19 cellular contexts compared by ENCODE assay signal in the genomic region with DNA sequence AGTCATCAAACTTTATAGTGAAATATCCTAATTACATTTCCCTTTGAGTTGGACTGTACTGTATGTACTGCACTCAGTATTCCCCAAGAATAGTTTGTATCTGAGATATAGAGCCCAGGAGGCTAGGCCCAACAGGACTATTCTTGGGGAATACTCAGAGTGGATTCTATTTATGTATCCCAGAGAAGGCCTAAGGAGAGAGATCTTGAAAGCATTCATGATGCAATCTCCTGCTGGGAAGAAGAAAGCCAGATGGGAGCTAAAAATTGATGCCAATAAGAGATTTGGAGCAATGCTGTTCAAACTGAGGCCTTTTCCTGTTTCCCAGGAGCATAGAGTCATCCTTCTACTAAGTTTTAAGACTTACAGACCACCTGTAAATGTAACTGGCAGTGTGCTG.
DNase-seq lines count a peak whose midpoint lies in the region; ATAC-seq and TF ChIP-seq lines count a peak whose summit lies in the region.
"Had no signal": no experiment of that assay in that cellular context is flagged by ENCODE, and none has a peak within 500 bp of the region (broad histone marks: within the 10 kb centered on the region; RNA-seq: fewer than 3 reads in every experiment).

No MANE protein-coding gene starts in this region.

- peak overlapping the region; percentile 50 for H3K9ac ChIP-seq in mesenchymal stem cell (ENCODE audit: low read length)

- no peaks in the 10 kb centered on the region for H3K9me3 ChIP-seq in mesenchymal stem cell (ENCODE audit: control insufficient read depth, low read length)
- H3K9me3 ChIP-seq: ovary, right lobe of liver, thyroid gland had no signal

- no peak overlapping the region for H3K14ac ChIP-seq in mesenchymal stem cell (ENCODE audit: low read length in 2 of 2)

- no peak overlapping the region for H2BK5ac ChIP-seq in mesenchymal stem cell (ENCODE audit: low read depth, low read length, poor library complexity, severe bottlenecking)

- ATAC-seq in GM21717 (IDR thresholded peaks at IDR 0.05; ENCODE audit: unreplicated experiment), result no peak
- ATAC-seq: natural killer cell treated with Interleukin-12 subunit alpha and Interleukin-12 subunit beta and Interleukin-15 and Interleukin-18, amount 100 ng/mL, for 72 hours; right lobe of liver; stimulated activated memory B cell treated with anti-CD40 and anti-IgM and Interleukin-4, amounts not matched to agents 10 μg/mL and 1 μg/mL and 100 μg/mL, for 72 hours had no signal

- no peaks in the 10 kb centered on the region for H3K4me1 ChIP-seq in mesenchymal stem cell (ENCODE audit: control insufficient read depth, insufficient read depth, low read depth, low read length)
- H3K4me1 ChIP-seq: right lobe of liver, thyroid gland had no signal

- no peak overlapping the region for H3K4ac ChIP-seq in mesenchymal stem cell (ENCODE audit: low read depth in 1 of 2, low read length in 2 of 2)

- H3K4me2 ChIP-seq in mesenchymal stem cell (ENCODE audit: low read length, poor library complexity, severe bottlenecking), result no peak overlapping the region

- no peak overlapping the region for H2BK15ac ChIP-seq in mesenchymal stem cell (ENCODE audit: low read depth, poor library complexity, severe bottlenecking)

- no peak overlapping the region for H4K91ac ChIP-seq in mesenchymal stem cell (ENCODE audit: low read length)

- no peaks in the 10 kb centered on the region for H3K27me3 ChIP-seq in mesenchymal stem cell (ENCODE audit: control insufficient read depth in 1 of 2, insufficient read depth in 1 of 2, low read length in 2 of 2)
- H3K27me3 ChIP-seq: ovary, right lobe of liver, thyroid gland had no signal

- no peak overlapping the region for H2AFZ ChIP-seq in mesenchymal stem cell (ENCODE audit: low read depth, low read length)

- H3K27ac ChIP-seq in mesenchymal stem cell (ENCODE audit: low read length, poor library complexity, severe bottlenecking), result no peak overlapping the region
- H3K27ac ChIP-seq: ovary, right lobe of liver, thyroid gland had no signal

- H3K79me1 ChIP-seq in mesenchymal stem cell (replicated peaks; ENCODE audit: low read length, poor library complexity, severe bottlenecking), result no peaks in the 10 kb centered on the region

- no peak overlapping the region for H2BK12ac ChIP-seq in mesenchymal stem cell (ENCODE audit: low read length in 2 of 2)

- no peak overlapping the region for H3K23ac ChIP-seq in mesenchymal stem cell (ENCODE audit: low read length in 2 of 2)

- no peak overlapping the region for H4K8ac ChIP-seq in mesenchymal stem cell (ENCODE audit: low read length)

- no peak for TF ChIP-seq POLR2A in lower leg skin (IDR thresholded peaks at IDR 0.05)

- intact Hi-C loops in lower leg skin (cut with DNase I; ENCODE audit: low total_unique reads), result no loop called here

- H3K18ac ChIP-seq in mesenchymal stem cell (ENCODE audit: low read depth in 1 of 2, low read length in 2 of 2), result no peak overlapping the region

- no peak overlapping the region for H2BK120ac ChIP-seq in mesenchymal stem cell (ENCODE audit: low read depth, low read length)

- no peak overlapping the region for H2AK5ac ChIP-seq in mesenchymal stem cell (ENCODE audit: low read length, severe bottlenecking)

- H3K36me3 ChIP-seq in mesenchymal stem cell (ENCODE audit: control insufficient read depth in 1 of 2, insufficient read depth in 2 of 2, low read depth in 1 of 2, low read length in 2 of 2), result no peaks in the 10 kb centered on the region
- H3K36me3 ChIP-seq: ovary, right lobe of liver, thyroid gland had no signal

- peak; percentile 59 for DNase-seq in EH (ENCODE audit: low read depth)
- peak; percentile 14 for DNase-seq in NCI-H460 (ENCODE audit: extremely low read depth, low read depth)
- DNase-seq in fibroblast of gingiva (ENCODE audit: low read depth), result peak; percentile 54
- peak; percentile 58 for DNase-seq in mesenchymal stem cell
- no peak for DNase-seq in lower leg skin (ENCODE audit: low spot score in 2 of 2)
- DNase-seq in NCI-H226, result no peak
- DNase-seq: activated CD4-positive, CD25-positive, alpha-beta regulatory T cell treated with anti-CD3 and anti-CD28 coated beads, Interleukin-2, amount 50 U/mL, for 72 hours; activated naive CD4-positive, alpha-beta T cell treated with anti-CD3 and anti-CD28 coated beads, Interleukin-2, amount 50 U/mL, for 16 hours; activated T-cell treated with anti-CD3 and anti-CD28 coated beads, Interleukin-2, amount 50 U/mL, for 48 hours; foreskin melanocyte; Karpas-422; NCI-H187 treated with DMSO at 0.1 percent for 48 hours; ovary; right lobe of liver; SW 1271; thyroid gland had no signal

- H3K4me3 ChIP-seq in mesenchymal stem cell (ENCODE audit: insufficient read depth in 1 of 2, low read depth in 1 of 2, low read length in 2 of 2) (no peak overlapping the region), lower leg skin (ENCODE audit: low read depth, poor library complexity, severe bottlenecking) (no peak overlapping the region)
- H3K4me3 ChIP-seq: ovary, right lobe of liver, thyroid gland had no signal

- no peak for TF ChIP-seq CTCF in lower leg skin (IDR thresholded peaks at IDR 0.05)

Comparison
In these comparisons a context has a peak if more than half of its experiments do, and no peak if none do; other contexts are left out.
1. DNase-seq: peak in EH (single experiment), NCI-H460 (single experiment), fibroblast of gingiva (single experiment) and mesenchymal stem cell (single experiment); none in lower leg skin (0 of 2) and NCI-H226 (single experiment).